25 cellular contexts compared by ENCODE assay signal in genomic region chr2:182456784-182457183, GRCh38. TPM values are rescaled to one million over a fixed set of nuclear protein-coding genes. Genes with fewer than 3 reads are reported as not detected.
DNase-seq lines count a peak whose midpoint lies in the region; ATAC-seq and TF ChIP-seq lines count a peak whose summit lies in the region.
"Had no signal": no experiment of that assay in that cellular context is flagged by ENCODE, and none has a peak within 500 bp of the region (broad histone marks: within the 10 kb centered on the region; RNA-seq: fewer than 3 reads in every experiment).

No MANE protein-coding gene starts in this region.

- H3F3A ChIP-seq in SK-N-SH (replicated peaks; ENCODE audit: insufficient read depth): no peaks in the 10 kb centered on the region

- H3K4me1 ChIP-seq in SK-N-SH (ENCODE audit: control insufficient read depth in 1 of 2, insufficient read depth in 2 of 2, low read depth in 1 of 2, low read length in 1 of 2): no peaks in the 10 kb centered on the region; a peak in 1 of 4 replicates
- H3K4me1 ChIP-seq: A549, breast epithelium, sigmoid colon had no signal

- 75% methylated on average over 4 of the region's 4 CpGs for WGBS in SK-N-SH (ENCODE audit: low lambda C conversion rate)

- no peak overlapping the region for H3K4me3 ChIP-seq in SK-N-SH (ENCODE audit: low read depth in 2 of 2, low read length in 1 of 2)
- H3K4me3 ChIP-seq: A549, breast epithelium, GM12878, sigmoid colon, SK-N-MC had no signal

- no peak overlapping the region for H3K9ac ChIP-seq in SK-N-SH

- no peak overlapping the region; a peak in 1 of 4 replicates for H3K27ac ChIP-seq in SK-N-SH (ENCODE audit: low read depth in 2 of 2, low read length in 1 of 2)
- H3K27ac ChIP-seq: A549, breast epithelium, sigmoid colon, SK-N-MC had no signal

- ATAC-seq in HG03457 (IDR thresholded peaks at IDR 0.05; ENCODE audit: unreplicated experiment) (no peak), GM21737 (IDR thresholded peaks at IDR 0.05; ENCODE audit: unreplicated experiment) (no peak), GM19023 (IDR thresholded peaks at IDR 0.05; ENCODE audit: unreplicated experiment) (no peak)
- ATAC-seq: A549, GM12878 had no signal

- CTCF ChIA-PET in SK-N-SH (lab: Yijun Ruan, JAX): no interaction called here

- peak overlapping the region; percentile 46; the same call in 1 of the 2 replicates for H2AFZ ChIP-seq in SK-N-SH (ENCODE audit: low read depth)

- DNase-seq in AG09319 (ENCODE audit: extremely low read depth, low read depth) (peak; percentile 53), SK-N-SH (no peak), epidermal melanocyte (ENCODE audit: insufficient read length, low spot score) (peak; percentile 39), left kidney (ENCODE audit: low read depth, low spot score) (peak; percentile 19), SW 1271 (lab: John Stamatoyannopoulos, UW) (no peak)
- DNase-seq: activated CD4-positive, alpha-beta T cell treated with anti-CD3 and anti-CD28 coated beads, Interleukin-2, amount 50 U/mL, for 4 hours; activated CD8-positive, alpha-beta memory T cell treated with anti-CD3 and anti-CD28 coated beads, Interleukin-2, amount 50 U/mL, for 48 hours; cortex of kidney; DMS153; foreskin fibroblast; hypothalamus; naive B cell; NCI-H187; NCI-H69; posterior cingulate gyrus; sigmoid colon; substantia nigra; T-helper 9 cell had no signal

- no peak for TF ChIP-seq CTCF in AG09319 (IDR thresholded peaks at IDR 0.05; ENCODE audit: low read depth, low read length)
- TF ChIP-seq CTCF in SK-N-SH (IDR thresholded peaks at IDR 0.05): no peak

- no peaks in the 10 kb centered on the region for H4K20me1 ChIP-seq in SK-N-SH (ENCODE audit: insufficient read depth)

- H3K36me3 ChIP-seq in SK-N-SH (replicated peaks in 1 of 2; ENCODE audit: control insufficient read depth in 1 of 2, insufficient read depth in 2 of 2, low read length in 1 of 2): no peaks in the 10 kb centered on the region
- H3K36me3 ChIP-seq: breast epithelium, sigmoid colon had no signal

- no peak overlapping the region for H3K4me2 ChIP-seq in SK-N-SH
- H3K4me2 ChIP-seq: A549 had no signal

- H3K27me3 ChIP-seq in SK-N-SH (ENCODE audit: insufficient read depth): no peaks in the 10 kb centered on the region
- H3K27me3 ChIP-seq: breast epithelium, sigmoid colon had no signal

- no peaks in the 10 kb centered on the region for H3K9me3 ChIP-seq in SK-N-SH
- H3K9me3 ChIP-seq: A549, breast epithelium, sigmoid colon had no signal

- no peaks in the 10 kb centered on the region for H3K79me2 ChIP-seq in SK-N-SH (ENCODE audit: insufficient read depth)

- no peak for TF ChIP-seq RAD21 in SK-N-SH (IDR thresholded peaks at IDR 0.05; ENCODE audit: low read length)

- H3K9me2 ChIP-seq in SK-N-SH: no peaks in the 10 kb centered on the region

- TF ChIP-seq EP300 in SK-N-SH (IDR thresholded peaks at IDR 0.05; ENCODE audit: borderline replicate concordance in 1 of 2, low read depth in 1 of 2, low read length in 1 of 2): no peak

- POLR2A ChIA-PET in SK-N-SH (lab: Yijun Ruan, JAX): no interaction called here

TF ChIP-seq in SK-N-SH, 30 proteins besides CTCF, POLR2A, EP300 and RAD21 (continues in another document):
- TF ChIP-seq FOXJ3 (CRISPR knock-in tag; IDR thresholded peaks at IDR 0.05) (no peak), PBX3 (IDR thresholded peaks at IDR 0.05) (no peak), USF2 (IDR thresholded peaks at IDR 0.05; ENCODE audit: borderline replicate concordance, low read depth, low read length) (no peak), YY1 (IDR thresholded peaks at IDR 0.05; ENCODE audit: low read depth) (no peak), TAF1 (IDR thresholded peaks at IDR 0.05; ENCODE audit: borderline replicate concordance, low read depth, low read length) (no peak), RCOR1 (IDR thresholded peaks at IDR 0.05; ENCODE audit: low read length) (no peak), MEF2A (IDR thresholded peaks at IDR 0.05; ENCODE audit: borderline replicate concordance, low read depth) (no peak), MAX (IDR thresholded peaks at IDR 0.05; ENCODE audit: low read depth) (no peak), NRF1 (IDR thresholded peaks at IDR 0.05; ENCODE audit: low read depth, low read length) (no peak), USF1 (IDR thresholded peaks at IDR 0.05; ENCODE audit: borderline replicate concordance, low read depth) (no peak), FOSL2 (IDR thresholded peaks at IDR 0.05; ENCODE audit: borderline replicate concordance, low read depth) (no peak), ZBTB33 (IDR thresholded peaks at IDR 0.05; ENCODE audit: borderline replicate concordance, low read depth) (no peak), POLR2AphosphoS5 (IDR thresholded peaks at IDR 0.05; ENCODE audit: low read depth, low read length) (no peak), SMC3 (IDR thresholded peaks at IDR 0.05; ENCODE audit: low read depth, low read length) (no peak), REST (IDR thresholded peaks at IDR 0.05; ENCODE audit: low read depth, low read length) (no peak)

RNA-seq across cellular contexts. Expression of gene PDE1A, which starts 29.9 kb away (rescaled TPM):
- 0.08 and 0.10 TPM in 2 replicates for polyA plus RNA-seq in SK-N-SH (2012; rRNA removed)
- 0.13 and 0.14 TPM in 2 replicates for polyA plus RNA-seq in SK-N-SH (2012; cell fraction: cytosol; rRNA removed)
- 0.04 and 0.05 TPM in 2 replicates for polyA plus RNA-seq in SK-N-SH (2012; cell fraction: nucleus; rRNA removed)

Comparison
In these comparisons a context has a peak if more than half of its experiments do, and no peak if none do; other contexts are left out.
1. DNase-seq: peak in AG09319 (single experiment), epidermal melanocyte (single experiment) and left kidney (single experiment); none in SK-N-SH (single experiment) and SW 1271 (0 of 2).